ENCODE assay signal across 24 cellular contexts in the genomic region with DNA sequence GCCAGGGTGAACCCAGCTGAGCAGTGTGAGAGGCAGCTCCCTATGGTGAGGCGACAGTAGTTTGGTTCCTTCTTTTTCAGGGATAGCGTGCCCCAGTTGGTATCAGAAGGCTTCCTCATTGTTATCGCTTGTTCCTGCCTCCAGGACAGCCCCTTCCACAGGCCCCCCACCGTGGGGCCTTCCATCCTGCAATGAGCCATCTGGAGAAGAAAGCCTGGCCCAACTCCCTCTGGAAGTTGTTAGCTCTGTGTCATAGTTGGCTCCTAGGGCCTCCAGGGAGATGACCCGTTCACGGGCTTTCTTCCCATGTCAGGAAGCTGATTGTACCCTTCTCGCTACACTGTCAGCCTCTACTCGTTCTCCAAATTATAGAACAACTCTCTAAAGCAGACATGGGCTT.
A peak's percentile ranks its signal among the peaks of the same experiment; 100 is the strongest.
DNase-seq lines count a peak whose midpoint lies in the region; ATAC-seq and TF ChIP-seq lines count a peak whose summit lies in the region.
"Had no signal": no experiment of that assay in that cellular context is flagged by ENCODE, and none has a peak within 500 bp of the region (broad histone marks: within the 10 kb centered on the region; RNA-seq: fewer than 3 reads in every experiment).

No MANE protein-coding gene starts in this region.

- no peak overlapping the region for H3K27ac ChIP-seq in mesenchymal stem cell (ENCODE audit: low read length, poor library complexity, severe bottlenecking)
- H3K27ac ChIP-seq: 22Rv1, C4-2B had no signal

- DNase-seq in DMS 273 (lab: John Stamatoyannopoulos, UW; ENCODE audit: unreplicated experiment) = peak; percentile 16
- DNase-seq in DMS 273 treated with DMSO at 0.1 percent for 48 hours (lab: John Stamatoyannopoulos, UW) = no peak
- peak; percentile 10 for DNase-seq in NCI-H2171 (lab: John Stamatoyannopoulos, UW)
- no peak for DNase-seq in WTC11 (ENCODE audit: low spot score)
- no peak for DNase-seq in mesenchymal stem cell
- DNase-seq: CD8-positive, alpha-beta T cell; KG1; MM.1S; NCI-H1048; NCI-H1417 treated with DMSO at 0.1 percent for 48 hours; NCI-H1694 treated with DMSO at 0.1 percent for 48 hours; NCI-H2081; NCI-H526 treated with DMSO at 0.1 percent for 48 hours; SIG-M5; SK-N-SH; SW 1271 had no signal

- H3K9ac ChIP-seq in mesenchymal stem cell (ENCODE audit: low read length) = no peak overlapping the region
- H3K9ac ChIP-seq: SK-N-SH had no signal

- no peaks in the 10 kb centered on the region for H3K36me3 Mint-ChIP-seq in WTC11
- H3K36me3 Mint-ChIP-seq: CD8-positive, alpha-beta T cell had no signal

- no peaks in the 10 kb centered on the region for H3K27me3 ChIP-seq in mesenchymal stem cell (ENCODE audit: control insufficient read depth in 1 of 2, insufficient read depth in 1 of 2, low read length in 2 of 2)

- no peak overlapping the region for H4K91ac ChIP-seq in mesenchymal stem cell (ENCODE audit: low read length)

- H2BK5ac ChIP-seq in mesenchymal stem cell (ENCODE audit: low read depth, low read length, poor library complexity, severe bottlenecking) = no peak overlapping the region

- no peak overlapping the region for H3K18ac ChIP-seq in mesenchymal stem cell (ENCODE audit: low read depth in 1 of 2, low read length in 2 of 2)

- H3K4me2 ChIP-seq in mesenchymal stem cell (ENCODE audit: low read length, poor library complexity, severe bottlenecking) = no peak overlapping the region
- H3K4me2 ChIP-seq: SK-N-SH had no signal

- H3K9me3 Mint-ChIP-seq in WTC11 = no peaks in the 10 kb centered on the region
- H3K9me3 Mint-ChIP-seq: CD8-positive, alpha-beta T cell; T-helper 1 cell treated with Interleukin-12 subunit alpha and Interleukin-12 subunit beta and Interleukin-4 antibody, amounts not matched to agents 30 μg/mL and 1 μg/mL, for 36 hours had no signal

- CTCF ChIA-PET in WTC11 (lab: Charles Lee) = interaction anchor here (1.2 kb wide), 1 partner anchor 14 kb away, joined by 3 read pairs; no protein-coding TSS in a partner anchor

- H2AFZ ChIP-seq in mesenchymal stem cell (ENCODE audit: low read depth, low read length) = no peak overlapping the region

- no peak overlapping the region for H3K27ac Mint-ChIP-seq in WTC11
- H3K27ac Mint-ChIP-seq: B cell; CD8-positive, alpha-beta T cell; T-helper 1 cell treated with Interleukin-12 subunit alpha and Interleukin-12 subunit beta and Interleukin-4 antibody, amounts not matched to agents 30 μg/mL and 1 μg/mL, for 36 hours had no signal

- H3K4me3 Mint-ChIP-seq in WTC11 = no peak overlapping the region
- H3K4me3 Mint-ChIP-seq: B cell; CD8-positive, alpha-beta T cell; T-helper 1 cell treated with Interleukin-12 subunit alpha and Interleukin-12 subunit beta and Interleukin-4 antibody, amounts not matched to agents 30 μg/mL and 1 μg/mL, for 36 hours had no signal

- no peak overlapping the region for H2BK120ac ChIP-seq in mesenchymal stem cell (ENCODE audit: low read depth, low read length)

- no peak overlapping the region for H3K4me3 ChIP-seq in mesenchymal stem cell (ENCODE audit: insufficient read depth in 1 of 2, low read depth in 1 of 2, low read length in 2 of 2)

- H2AK5ac ChIP-seq in mesenchymal stem cell (ENCODE audit: low read length, severe bottlenecking) = peak overlapping the region; percentile 43

- H3K23ac ChIP-seq in mesenchymal stem cell (ENCODE audit: low read length in 2 of 2) = no peak overlapping the region

- no peaks in the 10 kb centered on the region for H3K79me1 ChIP-seq in mesenchymal stem cell (replicated peaks; ENCODE audit: low read length, poor library complexity, severe bottlenecking)

- POLR2A ChIA-PET in WTC11 (lab: Charles Lee) = no interaction called here

- H3K36me3 ChIP-seq in mesenchymal stem cell (ENCODE audit: control insufficient read depth in 1 of 2, insufficient read depth in 2 of 2, low read depth in 1 of 2, low read length in 2 of 2) = no peaks in the 10 kb centered on the region

- no peak for TF ChIP-seq CTCF in WTC11 (IDR thresholded peaks at IDR 0.05)

- no peak overlapping the region for H3K14ac ChIP-seq in mesenchymal stem cell (ENCODE audit: low read length in 2 of 2)

- no peak overlapping the region for H3K4ac ChIP-seq in mesenchymal stem cell (ENCODE audit: low read depth in 1 of 2, low read length in 2 of 2)

- H2BK12ac ChIP-seq in mesenchymal stem cell (ENCODE audit: low read length in 2 of 2) = no peak overlapping the region

- WGBS in mesenchymal stem cell = 59% methylated on average over 8 of the region's 8 CpGs

- H4K8ac ChIP-seq in mesenchymal stem cell (ENCODE audit: low read length) = no peak overlapping the region

- no peaks in the 10 kb centered on the region for H3K27me3 Mint-ChIP-seq in WTC11 (ENCODE audit: low read depth)

- H3K9me3 ChIP-seq in mesenchymal stem cell (ENCODE audit: control insufficient read depth, low read length) = no peaks in the 10 kb centered on the region
- H3K9me3 ChIP-seq: SK-N-SH had no signal

- ATAC-seq in WTC11 (peak; percentile 80), GM21515 (IDR thresholded peaks at IDR 0.05; ENCODE audit: unreplicated experiment) (no peak), GM19035 (IDR thresholded peaks at IDR 0.05; ENCODE audit: unreplicated experiment) (no peak), HG02610 (IDR thresholded peaks at IDR 0.05; ENCODE audit: unreplicated experiment) (no peak)
- ATAC-seq: CD8-positive, alpha-beta T cell; Panc1 had no signal

- no peak overlapping the region for H2BK15ac ChIP-seq in mesenchymal stem cell (ENCODE audit: low read depth, poor library complexity, severe bottlenecking)

- H3K4me1 Mint-ChIP-seq in WTC11 = peaks cover 7% of the 10 kb centered on the region
- H3K4me1 Mint-ChIP-seq: B cell had no signal

- H3K4me1 ChIP-seq in mesenchymal stem cell (ENCODE audit: control insufficient read depth, insufficient read depth, low read depth, low read length) = peaks cover 5% of the 10 kb centered on the region

TF ChIP-seq in WTC11, 78 proteins besides CTCF, POLR2A, EP300 and RAD21:
- no peak for TF ChIP-seq PRRX2 (CRISPR knock-in tag; IDR thresholded peaks at IDR 0.05)
- TF ChIP-seq FOXP4 (CRISPR knock-in tag; IDR thresholded peaks at IDR 0.05) = no peak
- TF ChIP-seq ZNF263 (CRISPR knock-in tag; IDR thresholded peaks at IDR 0.05; ENCODE audit: low read depth) = no peak
- no peak for TF ChIP-seq USF1 (CRISPR knock-in tag; IDR thresholded peaks at IDR 0.05)
- no peak for TF ChIP-seq JUN (CRISPR knock-in tag; IDR thresholded peaks at IDR 0.05)
- no peak for TF ChIP-seq HMGXB4 (CRISPR knock-in tag; IDR thresholded peaks at IDR 0.05)
- no peak for TF ChIP-seq FOXJ3 (CRISPR knock-in tag; IDR thresholded peaks at IDR 0.05; ENCODE audit: borderline replicate concordance)
- no peak for TF ChIP-seq E2F1 (CRISPR knock-in tag; IDR thresholded peaks at IDR 0.05)
- TF ChIP-seq NR1H2 (CRISPR knock-in tag; IDR thresholded peaks at IDR 0.05) = no peak
- TF ChIP-seq NFE2L1 (CRISPR knock-in tag; IDR thresholded peaks at IDR 0.05) = no peak

Comparison
In these comparisons a context has a peak if more than half of its experiments do, and no peak if none do; other contexts are left out.
1. DNase-seq: peak in DMS 273 (single experiment) and NCI-H2171 (single experiment); none in DMS 273 treated with DMSO at 0.1 percent for 48 hours (single experiment), WTC11 (single experiment) and mesenchymal stem cell (single experiment).